ENCODE assay signal across 20 cellular contexts in the genomic region with DNA sequence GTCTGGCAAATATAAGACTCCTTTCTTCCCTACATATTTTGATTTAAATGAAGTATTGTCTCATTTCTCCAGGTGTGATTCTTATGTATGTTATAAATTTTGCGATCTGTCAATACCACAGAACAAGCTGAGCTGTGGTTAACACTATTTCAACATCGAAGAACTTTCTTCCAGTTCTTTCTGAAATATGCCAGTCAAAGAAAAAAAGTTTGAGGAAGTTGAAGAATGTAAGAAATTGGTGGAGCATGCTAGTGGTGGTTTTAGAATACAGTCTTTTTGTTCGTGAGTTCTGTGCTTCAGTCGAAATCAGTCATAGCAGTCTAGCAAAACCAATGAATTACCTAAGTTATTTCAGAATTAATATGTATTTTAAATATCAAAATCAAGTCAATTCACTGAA.
DNase-seq lines count a peak whose midpoint lies in the region; ATAC-seq and FAIRE-seq lines count a peak whose summit lies in the region.
"Had no signal": no experiment of that assay in that cellular context is flagged by ENCODE, and none has a peak within 500 bp of the region (broad histone marks: within the 10 kb centered on the region; RNA-seq: fewer than 3 reads in every experiment).

No MANE protein-coding gene starts in this region.

- H3K4me3 Mint-ChIP-seq in stimulated activated naive B cell treated with anti-CD40 and anti-IgM and Interleukin-4, amounts not matched to agents 10 μg/mL and 1 μg/mL and 100 μg/mL, for 72 hours = peak overlapping the region; percentile 47 to 65
- H3K4me3 Mint-ChIP-seq: endodermal cell; naive thymus-derived CD4-positive, alpha-beta T cell; stimulated activated naive CD8-positive, alpha-beta T cell treated with anti-CD3 and anti-CD28 coated beads, Interleukin-15, amount 100 ng/mL, for 72 hours had no signal

- DNase-seq in Kasumi-1 (lab: John Stamatoyannopoulos, UW) (peak; percentile 83 to 89), RCC 7860 (ENCODE audit: low spot score) (no peak), kidney tubule cell (ENCODE audit: low spot score) (peak; percentile 26), NCI-H510A (lab: John Stamatoyannopoulos, UW) (no peak), dedifferentiated amniotic fluid mesenchymal stem cell (ENCODE audit: extremely low spot score) (no peak)
- no peak for DNase-seq in stimulated activated naive B cell treated with anti-CD40 and anti-IgM and Interleukin-4, amounts not matched to agents 10 μg/mL and 1 μg/mL and 100 μg/mL, for 72 hours
- DNase-seq in activated CD8-positive, alpha-beta memory T cell treated with anti-CD3 and anti-CD28 coated beads for 24 hours = no peak
- DNase-seq: activated CD4-positive, alpha-beta T cell treated with anti-CD3 and anti-CD28 coated beads, Interleukin-2, amount 50 U/mL, for 1 hour; activated naive CD4-positive, alpha-beta T cell; anterior cingulate cortex; cerebellar nuclear complex; COR-L47; endodermal cell; head of caudate nucleus; naive thymus-derived CD4-positive, alpha-beta T cell; NCI-H82; stimulated activated CD4-positive, alpha-beta T cell treated with anti-CD3 and anti-CD28 coated beads, Interleukin-1b, Interleukin-23, amount 100 ng/mL, for 48 hours; stimulated activated naive CD8-positive, alpha-beta T cell treated with anti-CD3 and anti-CD28 coated beads, Interleukin-15, amount 100 ng/mL, for 72 hours; upper lobe of left lung had no signal

- H3K9me3 Mint-ChIP-seq in stimulated activated naive B cell treated with anti-CD40 and anti-IgM and Interleukin-4, amounts not matched to agents 10 μg/mL and 1 μg/mL and 100 μg/mL, for 72 hours = no peaks in the 10 kb centered on the region
- H3K9me3 Mint-ChIP-seq: endodermal cell; naive thymus-derived CD4-positive, alpha-beta T cell; stimulated activated naive CD8-positive, alpha-beta T cell treated with anti-CD3 and anti-CD28 coated beads, Interleukin-15, amount 100 ng/mL, for 72 hours had no signal

- peaks cover 4 to 22% of the 10 kb centered on the region in 2 donors for H3K4me1 Mint-ChIP-seq in stimulated activated naive B cell treated with anti-CD40 and anti-IgM and Interleukin-4, amounts not matched to agents 10 μg/mL and 1 μg/mL and 100 μg/mL, for 72 hours
- H3K4me1 Mint-ChIP-seq: naive thymus-derived CD4-positive, alpha-beta T cell; stimulated activated naive CD8-positive, alpha-beta T cell treated with anti-CD3 and anti-CD28 coated beads, Interleukin-15, amount 100 ng/mL, for 72 hours had no signal

- H3K27me3 Mint-ChIP-seq in stimulated activated naive B cell treated with anti-CD40 and anti-IgM and Interleukin-4, amounts not matched to agents 10 μg/mL and 1 μg/mL and 100 μg/mL, for 72 hours = no peaks in the 10 kb centered on the region
- H3K27me3 Mint-ChIP-seq: stimulated activated naive CD8-positive, alpha-beta T cell treated with anti-CD3 and anti-CD28 coated beads, Interleukin-15, amount 100 ng/mL, for 72 hours had no signal

- peak; percentile 28 for FAIRE-seq in RCC 7860 (lab: Jason Lieb, UNC)

- peak; percentile 84 to 87 for ATAC-seq in stimulated activated naive B cell treated with anti-CD40 and anti-IgM and Interleukin-4, amounts not matched to agents 10 μg/mL and 1 μg/mL and 100 μg/mL, for 72 hours (replicated peaks)
- no peak for ATAC-seq in GM21447 (IDR thresholded peaks at IDR 0.05; ENCODE audit: unreplicated experiment)
- ATAC-seq: naive thymus-derived CD4-positive, alpha-beta T cell; stimulated activated naive CD8-positive, alpha-beta T cell treated with anti-CD3 and anti-CD28 coated beads, Interleukin-15, amount 100 ng/mL, for 72 hours had no signal

- no peaks in the 10 kb centered on the region for H3K36me3 Mint-ChIP-seq in stimulated activated naive B cell treated with anti-CD40 and anti-IgM and Interleukin-4, amounts not matched to agents 10 μg/mL and 1 μg/mL and 100 μg/mL, for 72 hours
- H3K36me3 Mint-ChIP-seq: naive thymus-derived CD4-positive, alpha-beta T cell had no signal

- no peak overlapping the region for H3K27ac Mint-ChIP-seq in stimulated activated naive B cell treated with anti-CD40 and anti-IgM and Interleukin-4, amounts not matched to agents 10 μg/mL and 1 μg/mL and 100 μg/mL, for 72 hours
- H3K27ac Mint-ChIP-seq: endodermal cell; naive thymus-derived CD4-positive, alpha-beta T cell; stimulated activated naive CD8-positive, alpha-beta T cell treated with anti-CD3 and anti-CD28 coated beads, Interleukin-15, amount 100 ng/mL, for 72 hours had no signal

Comparison
In these comparisons a context has a peak if more than half of its experiments do, and no peak if none do; other contexts are left out.
1. DNase-seq: peak in Kasumi-1 (2 of 2) and kidney tubule cell (single experiment); none in RCC 7860 (single experiment), stimulated activated naive B cell treated with anti-CD40 and anti-IgM and Interleukin-4, amounts not matched to agents 10 μg/mL and 1 μg/mL and 100 μg/mL, for 72 hours (single experiment), activated CD8-positive, alpha-beta memory T cell treated with anti-CD3 and anti-CD28 coated beads for 24 hours (single experiment), NCI-H510A (single experiment) and dedifferentiated amniotic fluid mesenchymal stem cell (single experiment).